Comparison of ENCODE assay signal across 8 cellular contexts in genomic region chr6:26536571-26537159, GRCh38. TPM values are rescaled to one million over a fixed set of nuclear protein-coding genes. Genes with fewer than 3 reads are reported as not detected.
DNase-seq lines count a peak whose midpoint lies in the region; FAIRE-seq and TF ChIP-seq lines count a peak whose summit lies in the region.

No MANE protein-coding gene starts in this region.

- peak overlapping the region; percentile 95 for H3K4me3 Mint-ChIP-seq in activated naive CD4-positive, alpha-beta T cell treated with anti-CD3 and anti-CD28 coated beads, Interleukin-2, amount 50 U/mL, for 24 hours
- H3K4me3 Mint-ChIP-seq in glutamatergic neuron (ENCODE audit: unreplicated experiment), result peak overlapping the region; percentile 96

- H3K27me3 Mint-ChIP-seq in activated naive CD4-positive, alpha-beta T cell treated with anti-CD3 and anti-CD28 coated beads, Interleukin-2, amount 50 U/mL, for 24 hours, result no peaks in the 10 kb centered on the region
- peaks cover 26% of the 10 kb centered on the region for H3K27me3 Mint-ChIP-seq in glutamatergic neuron (ENCODE audit: unreplicated experiment)

- H3K4me3 ChIP-seq in rectal smooth muscle tissue (ENCODE audit: low read length), result peak overlapping the region; percentile 82

- H3K9me3 Mint-ChIP-seq in activated naive CD4-positive, alpha-beta T cell treated with anti-CD3 and anti-CD28 coated beads, Interleukin-2, amount 50 U/mL, for 24 hours, result no peaks in the 10 kb centered on the region
- H3K9me3 Mint-ChIP-seq in glutamatergic neuron (ENCODE audit: unreplicated experiment), result peaks cover 33% of the 10 kb centered on the region

- peak overlapping the region; percentile 97 for H3K27ac ChIP-seq in rectal smooth muscle tissue (ENCODE audit: low read depth, low read length)

- DNase-seq in ACHN, result peak; percentile 36
- DNase-seq in GM13976 (ENCODE audit: low spot score), result peak; percentile 49
- peak; percentile 39 for DNase-seq in NCI-H345 treated with DMSO at 0.1 percent for 48 hours (lab: John Stamatoyannopoulos, UW; ENCODE audit: unreplicated experiment)
- DNase-seq in glutamatergic neuron, result no peak
- no peak for DNase-seq in HTR-8/SVneo (ENCODE audit: insufficient read length, low spot score)
- DNase-seq in D721Med (ENCODE audit: insufficient read length, low spot score), result no peak

- TF ChIP-seq CTCF in GM13976 (IDR thresholded peaks at IDR 0.05; ENCODE audit: borderline replicate concordance, control extremely low read depth, extremely low read depth, insufficient read depth, missing control alignments) (no peak), glutamatergic neuron (IDR thresholded peaks at IDR 0.05; ENCODE audit: partially characterized antibody, unreplicated experiment) (no peak), D721Med (IDR thresholded peaks at IDR 0.05; ENCODE audit: insufficient read depth, missing control alignments) (no peak)

- no peaks in the 10 kb centered on the region for H3K36me3 ChIP-seq in rectal smooth muscle tissue (ENCODE audit: control insufficient read depth, insufficient read depth, low read length)

- in situ Hi-C loops in ACHN (cut with HindIII; ENCODE audit: low pct_ligation_motif_present, low pct_unique_long_range_greater_than_20kb, low sequenced_read_pairs) (no loop called here), GM13976 (cut with MboI; ENCODE audit: low sequenced_read_pairs, unreplicated experiment) (no loop called here)

- no peaks in the 10 kb centered on the region for H3K27me3 ChIP-seq in rectal smooth muscle tissue (ENCODE audit: control insufficient read depth, insufficient read depth, low read length)

- peak overlapping the region; percentile 100 for H3K27ac Mint-ChIP-seq in activated naive CD4-positive, alpha-beta T cell treated with anti-CD3 and anti-CD28 coated beads, Interleukin-2, amount 50 U/mL, for 24 hours
- peak overlapping the region; percentile 89 for H3K27ac Mint-ChIP-seq in glutamatergic neuron (ENCODE audit: unreplicated experiment)

- H3K4me1 ChIP-seq in rectal smooth muscle tissue (ENCODE audit: control insufficient read depth, insufficient read depth, low read length), result peaks cover 16% of the 10 kb centered on the region

- H3K9ac ChIP-seq in rectal smooth muscle tissue (ENCODE audit: low read length), result peak overlapping the region; percentile 63

- H3K4me1 Mint-ChIP-seq in activated naive CD4-positive, alpha-beta T cell treated with anti-CD3 and anti-CD28 coated beads, Interleukin-2, amount 50 U/mL, for 24 hours, result peaks cover 64% of the 10 kb centered on the region
- H3K4me1 Mint-ChIP-seq in glutamatergic neuron (ENCODE audit: low read depth, unreplicated experiment), result peaks cover 26% of the 10 kb centered on the region

- FAIRE-seq in HTR-8/SVneo (lab: Jason Lieb, UNC) (no peak), D721Med (lab: Jason Lieb, UNC) (no peak)

- peaks cover 4% of the 10 kb centered on the region for H3K36me3 Mint-ChIP-seq in activated naive CD4-positive, alpha-beta T cell treated with anti-CD3 and anti-CD28 coated beads, Interleukin-2, amount 50 U/mL, for 24 hours
- no peaks in the 10 kb centered on the region for H3K36me3 Mint-ChIP-seq in glutamatergic neuron (ENCODE audit: unreplicated experiment)

RNA-seq across cellular contexts. Expression of gene HMGN4, which starts 1.5 kb away (rescaled TPM):
- total RNA-seq in glutamatergic neuron (ENCODE audit: unreplicated experiment), result 56.9 TPM

RNA-seq across cellular contexts. Expression of gene BTN1A1, which starts 36.6 kb away (rescaled TPM):
- total RNA-seq in glutamatergic neuron (ENCODE audit: unreplicated experiment), result not detected

Comparison
In these comparisons a context has a peak if more than half of its experiments do, and no peak if none do; other contexts are left out.
1. DNase-seq: peak in ACHN (single experiment), GM13976 (single experiment) and NCI-H345 treated with DMSO at 0.1 percent for 48 hours (single experiment); none in glutamatergic neuron (single experiment), HTR-8/SVneo (single experiment) and D721Med (single experiment).